Comparison of ENCODE assay signal across 8 cellular contexts in the genomic region with DNA sequence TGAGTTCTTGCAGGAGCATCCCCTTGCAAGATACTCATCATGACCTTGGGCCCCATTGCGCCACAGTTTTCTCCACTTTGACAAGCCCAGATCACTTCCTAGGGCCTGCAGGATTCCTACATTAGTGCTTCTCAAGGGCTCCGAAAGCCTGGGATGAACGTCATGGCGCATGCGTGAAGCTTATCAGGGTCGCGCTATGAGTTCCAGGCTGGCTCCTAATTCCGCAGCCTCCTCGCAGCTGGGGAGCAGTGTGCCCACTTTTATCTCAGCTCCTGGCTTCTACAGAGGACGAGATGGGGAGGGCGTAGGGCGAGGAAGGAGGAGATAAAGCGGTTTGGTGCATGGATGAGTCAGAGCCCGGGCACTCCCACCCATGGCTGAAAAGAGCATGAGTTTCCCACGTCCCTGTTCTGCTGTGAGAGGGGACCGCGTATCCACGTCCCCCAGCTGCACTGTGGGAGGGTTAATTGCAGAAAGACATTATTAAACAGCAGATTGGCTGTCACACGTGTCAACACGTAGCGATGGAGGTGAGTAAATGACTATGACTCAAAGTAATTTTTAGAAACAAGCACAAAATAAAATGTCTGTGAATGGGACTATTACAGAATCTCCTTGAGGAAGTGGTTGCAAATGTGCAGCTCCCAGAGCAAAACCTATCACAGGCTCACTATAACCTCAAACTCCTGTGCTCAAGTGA.
A peak's percentile ranks its signal among the peaks of the same experiment; 100 is the strongest.
DNase-seq lines count a peak whose midpoint lies in the region; ATAC-seq and TF ChIP-seq lines count a peak whose summit lies in the region.

No MANE protein-coding gene starts in this region.

- CTCF ChIA-PET in HEK293 (lab: Yijun Ruan, JAX) = interaction anchor here (0.6 to 1.2 kb wide), 3 partner anchors 9 to 179 kb away, joined by 3 to 7 read pairs (median 5); a partner anchor contains a TSS

- no peak for DNase-seq in SK-N-MC (ENCODE audit: low read depth, low spot score)
- DNase-seq in globus pallidus (ENCODE audit: low spot score) = peak; percentile 7
- peak; percentile 27 for DNase-seq in smooth muscle cell (lab: John Stamatoyannopoulos, UW; ENCODE audit: unreplicated experiment)
- DNase-seq in effector CD4-positive, alpha-beta T cell = no peak
- no peak for DNase-seq in NCI-H187 treated with DMSO at 0.1 percent for 48 hours (lab: John Stamatoyannopoulos, UW)
- no peak for DNase-seq in NCI-H510A treated with DMSO at 0.1 percent for 48 hours (lab: John Stamatoyannopoulos, UW)

- H3F3A ChIP-seq in smooth muscle cell (ENCODE audit: low read depth) = peaks cover 9% of the 10 kb centered on the region

- TF ChIP-seq CTCF in HEK293 (tag by site-specific recombination; IDR thresholded peaks at IDR 0.05) (no peak), smooth muscle cell (IDR thresholded peaks at IDR 0.05; ENCODE audit: borderline replicate concordance, insufficient read depth, poor library complexity, severe bottlenecking) (no peak)

- no peaks in the 10 kb centered on the region for H3K79me2 ChIP-seq in smooth muscle cell (ENCODE audit: low read depth)

- H3K9me3 ChIP-seq in HEK293 (ENCODE audit: control insufficient read depth, insufficient read depth, low read depth, low read length) = no peaks in the 10 kb centered on the region
- H3K9me3 ChIP-seq in SK-N-MC (ENCODE audit: low read depth, low read length) = no peaks in the 10 kb centered on the region
- H3K9me3 ChIP-seq in smooth muscle cell (replicated peaks; ENCODE audit: low read depth) = no peaks in the 10 kb centered on the region

- no peaks in the 10 kb centered on the region for H4K20me1 ChIP-seq in smooth muscle cell (ENCODE audit: low read depth)

- no peaks in the 10 kb centered on the region; the same call in 1 of the 2 replicates for H3K4me1 ChIP-seq in HEK293 (ENCODE audit: control insufficient read depth, insufficient read depth, low read length)
- peaks cover 22% of the 10 kb centered on the region for H3K4me1 ChIP-seq in smooth muscle cell (ENCODE audit: low read depth)

- ATAC-seq in HG02870 (IDR thresholded peaks at IDR 0.05; ENCODE audit: unreplicated experiment) = no peak

- H3K4me2 ChIP-seq in smooth muscle cell = peak overlapping the region; percentile 49

- H3K4me3 ChIP-seq in HEK293 (ENCODE audit: low read depth, low read length) = peak overlapping the region; percentile 0; the same call in 1 of the 2 replicates
- peak overlapping the region; percentile 59 for H3K4me3 ChIP-seq in SK-N-MC
- H3K4me3 ChIP-seq in smooth muscle cell = peak overlapping the region; percentile 20

- H3K27ac ChIP-seq in HEK293 (ENCODE audit: extremely low read depth, low read depth, low read length) (no peak overlapping the region; the same call in 1 of the 2 replicates), SK-N-MC (no peak overlapping the region), smooth muscle cell (ENCODE audit: low read depth) (peak overlapping the region; percentile 62)

- no peak overlapping the region for H2AFZ ChIP-seq in smooth muscle cell (ENCODE audit: low read depth)

- POLR2A ChIA-PET in HEK293 (lab: Yijun Ruan, JAX) = interaction anchor here (1.0 to 2.0 kb wide), 6 partner anchors 11 to 79 kb away, joined by 3 to 11 read pairs (median 4); a partner anchor contains a TSS

- no peaks in the 10 kb centered on the region for H3K27me3 ChIP-seq in smooth muscle cell (ENCODE audit: low read depth)

- no peak overlapping the region for H3K9ac ChIP-seq in SK-N-MC (ENCODE audit: insufficient read length)
- H3K9ac ChIP-seq in smooth muscle cell (ENCODE audit: low read depth) = no peak overlapping the region

- WGBS in smooth muscle cell (ENCODE audit: low lambda C conversion rate) = 4% methylated on average over 21 of the region's 21 CpGs

- H3K36me3 ChIP-seq in HEK293 (ENCODE audit: control insufficient read depth in 2 of 2, insufficient read depth in 1 of 2, low read length in 2 of 2) (no peaks in the 10 kb centered on the region), SK-N-MC (ENCODE audit: insufficient read depth, low read length) (no peaks in the 10 kb centered on the region), smooth muscle cell (ENCODE audit: low read depth) (no peaks in the 10 kb centered on the region)

TF ChIP-seq in HEK293, 187 proteins besides CTCF, POLR2A, EP300 and RAD21:
- TF ChIP-seq, protein P1, sequence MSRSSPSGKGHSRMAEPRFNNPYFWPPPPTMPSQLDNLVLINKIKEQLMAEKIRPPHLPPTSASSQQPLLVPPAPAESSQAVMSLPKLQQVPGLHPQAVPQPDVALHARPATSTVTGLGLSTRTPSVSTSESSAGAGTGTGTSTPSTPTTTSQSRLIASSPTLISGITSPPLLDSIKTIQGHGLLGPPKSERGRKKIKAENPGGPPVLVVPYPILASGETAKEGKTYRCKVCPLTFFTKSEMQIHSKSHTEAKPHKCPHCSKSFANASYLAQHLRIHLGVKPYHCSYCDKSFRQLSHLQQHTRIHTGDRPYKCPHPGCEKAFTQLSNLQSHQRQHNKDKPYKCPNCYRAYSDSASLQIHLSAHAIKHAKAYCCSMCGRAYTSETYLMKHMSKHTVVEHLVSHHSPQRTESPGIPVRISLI (tag by site-specific recombination; IDR thresholded peaks at IDR 0.05) = no peak
- TF ChIP-seq GLIS1 (tag by site-specific recombination; IDR thresholded peaks at IDR 0.05) (peak; percentile 58), ZNF76 (tag by site-specific recombination; IDR thresholded peaks at IDR 0.05; ENCODE audit: borderline replicate concordance, low read depth) (0 out of 2 replicates have a peak, but pooled peaks have one; percentile 37), ZNF121 (tag by site-specific recombination; IDR thresholded peaks at IDR 0.05) (peak; percentile 73; the same call in 1 of the 2 replicates), SCRT2 (tag by site-specific recombination; IDR thresholded peaks at IDR 0.05) (no peak), WT1 (tag by site-specific recombination; IDR thresholded peaks at IDR 0.05) (0 out of 2 replicates have a peak, but pooled peaks have one; percentile 30), ZBTB17 (tag by site-specific recombination; IDR thresholded peaks at IDR 0.05) (peak; percentile 39; the same call in 1 of the 2 replicates), ZFP3 (tag by site-specific recombination; IDR thresholded peaks at IDR 0.05; ENCODE audit: low read depth) (no peak), ZIC2 (tag by site-specific recombination; IDR thresholded peaks at IDR 0.05) (peak; percentile 45; the same call in 1 of the 2 replicates), ZNF777 (tag by site-specific recombination; IDR thresholded peaks at IDR 0.05; ENCODE audit: borderline replicate concordance) (no peak), ZFHX2 (tag by site-specific recombination; conservative IDR thresholded peaks at IDR 0.05) (peak; percentile 96), ZBTB20 (tag by site-specific recombination; IDR thresholded peaks at IDR 0.05) (peak; percentile 33; the same call in 1 of the 2 replicates), ZNF426 (tag by site-specific recombination; IDR thresholded peaks at IDR 0.05) (no peak), KLF1 (tag by site-specific recombination; IDR thresholded peaks at IDR 0.05) (peak; percentile 40; the same call in 1 of the 2 replicates), EGR2 (tag by site-specific recombination; IDR thresholded peaks at IDR 0.05; ENCODE audit: low read depth) (peak; percentile 92), OSR2 (tag by site-specific recombination; IDR thresholded peaks at IDR 0.05) (0 out of 2 replicates have a peak, but pooled peaks have one; percentile 21), SP7 (tag by site-specific recombination; IDR thresholded peaks at IDR 0.05) (peak; percentile 54; the same call in 1 of the 2 replicates), ZNF600 (tag by site-specific recombination; IDR thresholded peaks at IDR 0.05) (peak; percentile 92), ZNF660 (tag by site-specific recombination; IDR thresholded peaks at IDR 0.05) (peak; percentile 57; the same call in 1 of the 2 replicates), KLF9 (tag by site-specific recombination; IDR thresholded peaks at IDR 0.05; ENCODE audit: low read depth) (peak; percentile 77), ZNF521 (tag by site-specific recombination; IDR thresholded peaks at IDR 0.05) (no peak), SP2 (tag by site-specific recombination; IDR thresholded peaks at IDR 0.05) (peak; percentile 32)
- TF ChIP-seq, protein P2, sequence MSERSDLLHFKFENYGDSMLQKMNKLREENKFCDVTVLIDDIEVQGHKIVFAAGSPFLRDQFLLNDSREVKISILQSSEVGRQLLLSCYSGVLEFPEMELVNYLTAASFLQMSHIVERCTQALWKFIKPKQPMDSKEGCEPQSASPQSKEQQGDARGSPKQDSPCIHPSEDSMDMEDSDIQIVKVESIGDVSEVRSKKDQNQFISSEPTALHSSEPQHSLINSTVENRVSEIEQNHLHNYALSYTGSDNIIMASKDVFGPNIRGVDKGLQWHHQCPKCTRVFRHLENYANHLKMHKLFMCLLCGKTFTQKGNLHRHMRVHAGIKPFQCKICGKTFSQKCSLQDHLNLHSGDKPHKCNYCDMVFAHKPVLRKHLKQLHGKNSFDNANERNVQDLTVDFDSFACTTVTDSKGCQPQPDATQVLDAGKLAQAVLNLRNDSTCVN (tag by site-specific recombination; optimal IDR thresholded peaks at IDR 0.05) = no peak
- TF ChIP-seq, protein P3, sequence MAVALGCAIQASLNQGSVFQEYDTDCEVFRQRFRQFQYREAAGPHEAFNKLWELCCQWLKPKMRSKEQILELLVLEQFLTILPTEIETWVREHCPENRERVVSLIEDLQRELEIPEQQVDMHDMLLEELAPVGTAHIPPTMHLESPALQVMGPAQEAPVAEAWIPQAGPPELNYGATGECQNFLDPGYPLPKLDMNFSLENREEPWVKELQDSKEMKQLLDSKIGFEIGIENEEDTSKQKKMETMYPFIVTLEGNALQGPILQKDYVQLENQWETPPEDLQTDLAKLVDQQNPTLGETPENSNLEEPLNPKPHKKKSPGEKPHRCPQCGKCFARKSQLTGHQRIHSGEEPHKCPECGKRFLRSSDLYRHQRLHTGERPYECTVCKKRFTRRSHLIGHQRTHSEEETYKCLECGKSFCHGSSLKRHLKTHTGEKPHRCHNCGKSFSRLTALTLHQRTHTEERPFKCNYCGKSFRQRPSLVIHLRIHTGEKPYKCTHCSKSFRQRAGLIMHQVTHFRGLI (tag by site-specific recombination; IDR thresholded peaks at IDR 0.05) = no peak

Comparison
In these comparisons a context has a peak if more than half of its experiments do, and no peak if none do; other contexts are left out.
1. H3K4me3 ChIP-seq: peak in every context shown above with its lines; median percentile 59 in SK-N-MC; 20 in smooth muscle cell; 0 in HEK293.
2. DNase-seq: peak in globus pallidus (single experiment) and smooth muscle cell (single experiment); none in SK-N-MC (single experiment), effector CD4-positive, alpha-beta T cell (single experiment), NCI-H187 treated with DMSO at 0.1 percent for 48 hours (single experiment) and NCI-H510A treated with DMSO at 0.1 percent for 48 hours (single experiment).